In the genomic region with DNA sequence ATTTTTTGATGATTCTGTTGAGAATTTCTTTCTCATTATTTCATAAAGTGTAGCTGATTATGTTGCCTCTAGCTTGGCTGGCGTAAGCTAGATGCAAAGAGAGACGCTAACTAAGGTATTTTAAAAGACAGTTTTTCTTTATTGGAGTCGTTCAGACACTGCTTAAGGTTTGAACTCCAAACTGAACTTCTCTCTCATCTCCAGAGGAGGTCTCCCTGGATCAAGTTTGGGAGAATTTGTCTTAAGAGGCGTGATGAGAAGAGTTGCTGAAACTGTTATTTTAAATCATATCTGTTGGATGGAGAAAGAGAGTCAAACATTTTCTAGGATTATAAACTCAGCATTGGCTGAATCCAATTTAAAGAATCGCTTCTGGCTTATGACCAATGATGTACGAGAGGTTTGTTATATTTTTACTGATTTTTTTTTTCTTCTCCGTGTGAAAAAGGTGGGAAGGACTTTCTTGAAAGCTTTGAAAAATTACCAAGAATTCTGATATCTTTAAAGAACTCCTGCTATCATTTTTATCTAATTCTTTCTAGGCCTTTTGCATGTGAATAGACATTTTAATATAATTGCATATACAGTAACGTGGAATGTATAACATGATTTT, we compare ENCODE assay signal across 2 cellular contexts.
TF ChIP-seq lines count a peak whose summit lies in the region.

No MANE protein-coding gene starts in this region.

TF ChIP-seq in HCT116, 20 proteins besides CTCF, POLR2A, EP300 and RAD21:
- TF ChIP-seq YY1 (IDR thresholded peaks at IDR 0.05; ENCODE audit: extremely low read depth, insufficient replicate concordance, low read depth, low read length) (no peak), ELF1 (IDR thresholded peaks at IDR 0.05; ENCODE audit: borderline replicate concordance, low read depth) (no peak), SRF (IDR thresholded peaks at IDR 0.05; ENCODE audit: low read depth) (no peak), SP1 (IDR thresholded peaks at IDR 0.05; ENCODE audit: low read depth) (no peak), TCF7L2 (IDR thresholded peaks at IDR 0.05; ENCODE audit: borderline replicate concordance, extremely low read depth, insufficient read depth, insufficient read length) (no peak), REST (IDR thresholded peaks at IDR 0.05; ENCODE audit: low read depth) (no peak), EZH2phosphoT487 (IDR thresholded peaks at IDR 0.05; ENCODE audit: borderline replicate concordance) (no peak), EZH2 (IDR thresholded peaks at IDR 0.05) (no peak), ZBTB33 (IDR thresholded peaks at IDR 0.05; ENCODE audit: extremely low read depth, insufficient replicate concordance, low read length) (no peak), CEBPB (IDR thresholded peaks at IDR 0.05; ENCODE audit: low read depth) (no peak), FOSL1 (IDR thresholded peaks at IDR 0.05; ENCODE audit: low read depth) (no peak), MAX (IDR thresholded peaks at IDR 0.05) (no peak), ATF3 (IDR thresholded peaks at IDR 0.05) (no peak), POLR2AphosphoS5 (IDR thresholded peaks at IDR 0.05; ENCODE audit: low read depth, low read length) (no peak), ZFX (IDR thresholded peaks at IDR 0.05) (no peak)

TF ChIP-seq in endothelial cell of umbilical vein, 7 proteins besides CTCF, POLR2A, EP300 and RAD21:
- no peak for TF ChIP-seq EZH2 (IDR thresholded peaks at IDR 0.05; ENCODE audit: borderline replicate concordance, low read depth, low read length, severe bottlenecking)
- no peak for TF ChIP-seq MAX (IDR thresholded peaks at IDR 0.05; ENCODE audit: insufficient read depth, insufficient read length)
- no peak for TF ChIP-seq POLR2AphosphoS5 (IDR thresholded peaks at IDR 0.05; ENCODE audit: insufficient read depth, low read depth, low read length)
- no peak for TF ChIP-seq GATA2 (IDR thresholded peaks at IDR 0.05; ENCODE audit: insufficient read depth, insufficient read length, low read depth, low read length)
- TF ChIP-seq JUN (IDR thresholded peaks at IDR 0.05; ENCODE audit: borderline replicate concordance, insufficient read depth, insufficient read length, low read depth): no peak
- TF ChIP-seq MYC (IDR thresholded peaks at IDR 0.05; ENCODE audit: low read depth, low read length): no peak
- TF ChIP-seq FOS (IDR thresholded peaks at IDR 0.05; ENCODE audit: borderline replicate concordance, insufficient read depth, low read length): no peak
TF ChIP-seq in endothelial cell of umbilical vein: peak in this region for 0.
